In the genomic region with DNA sequence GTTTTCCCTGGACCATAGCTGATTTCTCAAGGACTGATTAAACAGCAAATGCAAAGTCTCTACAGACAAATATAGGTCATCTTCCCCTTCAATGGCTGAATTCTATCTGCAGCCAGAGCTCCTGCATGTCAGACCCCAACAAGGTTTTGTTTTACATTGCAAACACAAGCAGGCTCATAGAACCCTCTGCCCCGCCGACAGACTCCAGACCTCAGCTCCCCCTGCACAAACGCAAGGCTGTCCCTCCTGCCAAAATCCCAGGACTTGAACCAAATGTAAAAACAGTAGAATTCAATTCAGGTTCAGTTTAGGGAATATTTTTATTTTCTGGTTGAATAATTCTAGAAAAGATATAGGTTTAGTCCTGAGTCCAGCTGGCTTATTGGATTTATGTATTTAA, we compare ENCODE assay signal across 25 cellular contexts.
A peak's percentile ranks its signal among the peaks of the same experiment; 100 is the strongest.
DNase-seq lines count a peak whose midpoint lies in the region; TF ChIP-seq lines count a peak whose summit lies in the region.
"Had no signal": no experiment of that assay in that cellular context is flagged by ENCODE, and none has a peak within 500 bp of the region (broad histone marks: within the 10 kb centered on the region; RNA-seq: fewer than 3 reads in every experiment).

No MANE protein-coding gene starts in this region.

- H3K9me3 ChIP-seq in ectodermal cell (ENCODE audit: control insufficient read depth, low read length) (no peaks in the 10 kb centered on the region), esophagus squamous epithelium (no peaks in the 10 kb centered on the region), uterus (no peaks in the 10 kb centered on the region), ascending aorta (no peaks in the 10 kb centered on the region)
- H3K9me3 ChIP-seq: BE2C, SJSA1 had no signal

- peaks cover 6% of the 10 kb centered on the region for H3K4me1 ChIP-seq in ectodermal cell (ENCODE audit: control insufficient read depth, insufficient read depth, low read length)
- H3K4me1 ChIP-seq in esophagus squamous epithelium, result no peaks in the 10 kb centered on the region
- no peaks in the 10 kb centered on the region for H3K4me1 ChIP-seq in uterus
- no peaks in the 10 kb centered on the region for H3K4me1 ChIP-seq in ascending aorta
- H3K4me1 ChIP-seq: BE2C, SJSA1 had no signal

- 28 to 35% methylated on average over 3 of the region's 3 CpGs for WGBS in ectodermal cell, 2 experiments
- WGBS in esophagus squamous epithelium, 2 donors, result 55% methylated on average over 3 of the region's 3 CpGs

- DNase-seq in NCI-H1092 treated with DMSO at 0.1 percent for 48 hours (lab: John Stamatoyannopoulos, UW) (peak; percentile 5), NCI-H1092 (lab: John Stamatoyannopoulos, UW) (no peak), iPS-NIHi7 (ENCODE audit: extremely low spot score) (peak; percentile 20), retina (peak; percentile 37), esophagus squamous epithelium (lab: John Stamatoyannopoulos, UW) (no peak), uterus (no peak), ascending aorta (ENCODE audit: low spot score in 2 of 2) (no peak)
- DNase-seq: ACHN; BE2C; CD8-positive, alpha-beta memory T cell; DMS 273 treated with DMSO at 0.1 percent for 48 hours; DMS79; EL; GF-D8; GOT3; NCI-H1048; NCI-H1436; NCI-H187; NCI-H524 treated with DMSO at 0.1 percent for 48 hours; NCI-H774; Right ventricle myocardium superior; RPMI8226 had no signal

- intact Hi-C loops in esophagus squamous epithelium (cut with DNase I) (no loop called here), uterus (cut with DNase I; ENCODE audit: low total_unique reads) (no loop called here), ascending aorta (cut with DNase I) (no loop called here)

- H3K27me3 ChIP-seq in ectodermal cell (ENCODE audit: control insufficient read depth, insufficient read depth, low read length, poor library complexity, severe bottlenecking), result no peaks in the 10 kb centered on the region
- H3K27me3 ChIP-seq in esophagus squamous epithelium, result peaks cover 0 to 14% (median 0%) of the 10 kb centered on the region in 4 donors
- H3K27me3 ChIP-seq in uterus, result no peaks in the 10 kb centered on the region
- H3K27me3 ChIP-seq in ascending aorta, result no peaks in the 10 kb centered on the region
- H3K27me3 ChIP-seq: BE2C had no signal

- TF ChIP-seq CTCF in esophagus squamous epithelium (IDR thresholded peaks at IDR 0.05) (no peak), uterus (IDR thresholded peaks at IDR 0.05) (no peak), ascending aorta (IDR thresholded peaks at IDR 0.05) (no peak)

- H3K27ac ChIP-seq in ectodermal cell (ENCODE audit: insufficient read depth, low read depth, low read length, poor library complexity, severe bottlenecking) (peak overlapping the region; percentile 56), esophagus squamous epithelium (no peak overlapping the region), uterus (no peak overlapping the region), ascending aorta (no peak overlapping the region)
- H3K27ac ChIP-seq: 22Rv1, SJSA1 had no signal

- H3K4me3 ChIP-seq in ectodermal cell (ENCODE audit: insufficient read depth, low read depth, low read length), result no peak overlapping the region
- H3K4me3 ChIP-seq in esophagus squamous epithelium, result no peak overlapping the region
- no peak overlapping the region for H3K4me3 ChIP-seq in uterus
- H3K4me3 ChIP-seq in ascending aorta, result no peak overlapping the region
- H3K4me3 ChIP-seq: SJSA1 had no signal

- TF ChIP-seq POLR2A in esophagus squamous epithelium (IDR thresholded peaks at IDR 0.05), result no peak
- TF ChIP-seq POLR2A in uterus (IDR thresholded peaks at IDR 0.05), result no peak

- H3K36me3 ChIP-seq in ectodermal cell (ENCODE audit: control insufficient read depth, insufficient read depth, low read length) (no peaks in the 10 kb centered on the region), esophagus squamous epithelium (no peaks in the 10 kb centered on the region), uterus (no peaks in the 10 kb centered on the region), ascending aorta (no peaks in the 10 kb centered on the region)
- H3K36me3 ChIP-seq: BE2C, SJSA1 had no signal

Comparison
In these comparisons a context has a peak if more than half of its experiments do, and no peak if none do; other contexts are left out.
1. DNase-seq: peak in NCI-H1092 treated with DMSO at 0.1 percent for 48 hours (single experiment), iPS-NIHi7 (single experiment) and retina (single experiment); none in NCI-H1092 (single experiment), esophagus squamous epithelium (single experiment), uterus (0 of 2) and ascending aorta (0 of 2).